In genomic region chr13:35594096-35594495, GRCh38 we compare ENCODE assay signal across 18 cellular contexts.
"Had no signal": no experiment of that assay in that cellular context is flagged by ENCODE, and none has a peak within 500 bp of the region (broad histone marks: within the 10 kb centered on the region; RNA-seq: fewer than 3 reads in every experiment).

No MANE protein-coding gene starts in this region.

- H3K27me3 Mint-ChIP-seq: dendritic cell treated with granulocyte-macrophage colony-stimulating factor and Interleukin-4, amounts not matched to agents 40 ng/mL and 50 ng/mL, for 4 days; effector memory CD8-positive, alpha-beta T cell; naive B cell had no signal

- DNase-seq: effector CD8-positive, alpha-beta T cell; effector memory CD8-positive, alpha-beta T cell; endodermal cell; foreskin keratinocyte; gastrocnemius medialis; glutamatergic neuron; head of caudate nucleus; heart right ventricle; hippocampal formation; left cardiac atrium; left lung; left ventricle myocardium superior; lower lobe of right lung; mesenchymal stem cell; mucosa of descending colon; naive B cell had no signal

- H3K4me3 Mint-ChIP-seq: dendritic cell treated with granulocyte-macrophage colony-stimulating factor and Interleukin-4, amounts not matched to agents 40 ng/mL and 50 ng/mL, for 4 days; effector memory CD8-positive, alpha-beta T cell; endodermal cell; mesothelial cell of epicardium; naive B cell had no signal

- H3K4me1 Mint-ChIP-seq: naive B cell had no signal

- H3K9me3 Mint-ChIP-seq: dendritic cell treated with granulocyte-macrophage colony-stimulating factor and Interleukin-4, amounts not matched to agents 40 ng/mL and 50 ng/mL, for 4 days; endodermal cell; mesothelial cell of epicardium; naive B cell had no signal

- H3K27ac Mint-ChIP-seq: dendritic cell treated with granulocyte-macrophage colony-stimulating factor and Interleukin-4, amounts not matched to agents 40 ng/mL and 50 ng/mL, for 4 days; effector memory CD8-positive, alpha-beta T cell; endodermal cell; mesothelial cell of epicardium; naive B cell had no signal
